Comparison of ENCODE assay signal across 11 cellular contexts in the genomic region with DNA sequence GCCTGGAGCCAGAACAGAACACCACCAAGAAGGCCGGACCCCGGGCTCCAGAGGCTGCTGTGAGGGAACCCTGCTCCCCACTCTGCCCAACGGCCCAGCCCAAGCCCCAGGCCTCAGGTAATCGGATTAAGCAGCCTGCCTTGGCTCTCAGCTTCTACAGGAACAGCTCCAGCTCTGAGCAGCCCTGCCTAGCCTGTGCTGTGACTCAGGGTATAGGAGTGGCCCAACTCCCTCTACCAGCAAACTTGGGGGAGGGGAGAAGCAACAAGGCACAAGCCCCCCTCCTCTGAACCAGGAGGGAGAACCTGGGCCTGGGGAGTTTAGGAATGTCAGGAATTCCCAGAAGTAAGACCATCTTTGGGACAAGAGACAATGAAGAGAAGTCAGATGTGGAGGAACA. TPM values are rescaled to one million over a fixed set of nuclear protein-coding genes. Genes with fewer than 3 reads are reported as not detected.
A peak's percentile ranks its signal among the peaks of the same experiment; 100 is the strongest.
DNase-seq lines count a peak whose midpoint lies in the region; ATAC-seq, FAIRE-seq and TF ChIP-seq lines count a peak whose summit lies in the region.
"Had no signal": no experiment of that assay in that cellular context is flagged by ENCODE, and none has a peak within 500 bp of the region (broad histone marks: within the 10 kb centered on the region; RNA-seq: fewer than 3 reads in every experiment).

No MANE protein-coding gene starts in this region.

- H3K27ac ChIP-seq in HepG2 (ENCODE audit: extremely low read length, insufficient read depth, low read length) (peak overlapping the region; percentile 13), right lobe of liver (no peak overlapping the region), vagina (peak overlapping the region; percentile 97), ovary (no peak overlapping the region)

- WGBS in HepG2 (ENCODE audit: low lambda C conversion rate) = 95% methylated on average over 4 of the region's 4 CpGs
- 93% methylated on average over 3 of the region's 4 CpGs for WGBS in right lobe of liver (ENCODE audit: insufficient coverage, low coverage, low lambda C conversion rate, missing lambda C conversion rate)
- 69 to 78% (median 75%) methylated on average over 4 of the region's 4 CpGs for WGBS in ovary, 3 donors

- H3K4me2 ChIP-seq in HepG2 (ENCODE audit: low read depth, low read length) = no peak overlapping the region

- TF ChIP-seq POLR2A in HepG2 (IDR thresholded peaks at IDR 0.05; ENCODE audit: insufficient read depth in 1 of 2, low read depth in 2 of 2, low read length in 2 of 2) (no peak; a peak in 1 of 4 replicates), right lobe of liver (IDR thresholded peaks at IDR 0.05) (no peak), vagina (IDR thresholded peaks at IDR 0.05) (no peak), ovary (IDR thresholded peaks at IDR 0.05) (no peak)

- no peaks in the 10 kb centered on the region for H4K20me1 ChIP-seq in HepG2 (ENCODE audit: insufficient read depth, low read length)

- H3K9me3 ChIP-seq in HepG2 (ENCODE audit: low read length) (no peaks in the 10 kb centered on the region), right lobe of liver (no peaks in the 10 kb centered on the region), vagina (no peaks in the 10 kb centered on the region), ovary (no peaks in the 10 kb centered on the region)

- H3K79me2 ChIP-seq in HepG2 (ENCODE audit: insufficient read depth, low read length) = no peaks in the 10 kb centered on the region

- CTCF ChIA-PET in HepG2 (lab: Yijun Ruan, JAX; ENCODE audit: low intra/inter-chr PET ratio, low total read pairs) = no interaction called here
- CTCF ChIA-PET in WTC11 (lab: Charles Lee) = interaction anchor here (0.5 to 4.3 kb wide), 16 partner anchors 11 to 599 kb away, joined by 3 to 61 read pairs (median 17); partner anchors contain the start of genes ATP1B2, BORCS6, CD68 and DNAH2

- TF ChIP-seq EP300 in HepG2 (IDR thresholded peaks at IDR 0.05; ENCODE audit: low read depth in 2 of 2, low read length in 2 of 2) (no peak), HepG2 (CRISPR knock-in tag; IDR thresholded peaks at IDR 0.05; ENCODE audit: borderline replicate concordance) (no peak), ovary (IDR thresholded peaks at IDR 0.05) (no peak)

- intact Hi-C loops in HepG2 (cut with micrococcal nuclease; ENCODE audit: unreplicated experiment) = no loop called here
- intact Hi-C loops in right lobe of liver (cut with DNase I) = loop anchor here in 1 of 2 donors (10.0 kb wide), 1 partner anchor 84 kb away; no protein-coding TSS in a partner anchor
- intact Hi-C loops in vagina (cut with DNase I) = no loop called here
- intact Hi-C loops in ovary (cut with DNase I) = loop anchor here in 1 of 4 donors (10.0 kb wide), 1 partner anchor 76 kb away; no protein-coding TSS in a partner anchor

- POLR2A ChIA-PET in HepG2 (lab: Yijun Ruan, JAX) = no interaction called here
- POLR2A ChIA-PET in WTC11 (lab: Charles Lee) = interaction anchor here (0.9 to 4.6 kb wide), 6 partner anchors 11 to 97 kb away, joined by 3 to 41 read pairs (median 11); partner anchors contain the start of genes ATP1B2, CD68, TP53 and WRAP53

- H3K4me1 ChIP-seq in HepG2 (ENCODE audit: insufficient read depth, low read length) (no peaks in the 10 kb centered on the region), right lobe of liver (no peaks in the 10 kb centered on the region), vagina (peaks cover 29% of the 10 kb centered on the region), ovary (ENCODE audit: insufficient read depth) (peaks cover 3% of the 10 kb centered on the region)

- H3K27me3 Mint-ChIP-seq in WTC11 (ENCODE audit: low read depth) = no peaks in the 10 kb centered on the region

- H3K4me3 ChIP-seq in HepG2 (replicated peaks in 1 of 3; ENCODE audit: insufficient read depth in 1 of 3, low read depth in 2 of 3, low read length in 3 of 3) (no peak overlapping the region), right lobe of liver (no peak overlapping the region), vagina (no peak overlapping the region), ovary (no peak overlapping the region)

- TF ChIP-seq CTCF in HepG2 (CRISPR knock-in tag; IDR thresholded peaks at IDR 0.05) (no peak), right lobe of liver (IDR thresholded peaks at IDR 0.05) (no peak), WTC11 (IDR thresholded peaks at IDR 0.05) (no peak), vagina (IDR thresholded peaks at IDR 0.05) (no peak), ovary (IDR thresholded peaks at IDR 0.05) (no peak)

- H2AFZ ChIP-seq in HepG2 (ENCODE audit: low read length) = no peak overlapping the region

- no peaks in the 10 kb centered on the region for H3K9me3 Mint-ChIP-seq in WTC11
- H3K9me3 Mint-ChIP-seq: CD8-positive, alpha-beta T cell; T-helper 2 cell treated with Interferon-gamma antibody and Interleukin-4, amounts not matched to agents 5 μg/mL and 100 μg/mL, for 36 hours had no signal

- in situ Hi-C loops in HepG2 (cut with HindIII; ENCODE audit: extremely low pct_ligation_motif_present, low pct_unique_long_range_greater_than_20kb) = no loop called here

- no peak for TF ChIP-seq RAD21 in HepG2 (CRISPR knock-in tag; IDR thresholded peaks at IDR 0.05)

- H3K4me1 Mint-ChIP-seq in WTC11 = peaks cover 30% of the 10 kb centered on the region

- H3K36me3 Mint-ChIP-seq in WTC11 = peaks cover 49% of the 10 kb centered on the region

- FAIRE-seq in HepG2 (lab: Jason Lieb, UNC) = no peak

- H3K4me3 Mint-ChIP-seq in WTC11 = peak overlapping the region; percentile 45
- H3K4me3 Mint-ChIP-seq: CD8-positive, alpha-beta T cell; T-helper 2 cell treated with Interferon-gamma antibody and Interleukin-4, amounts not matched to agents 5 μg/mL and 100 μg/mL, for 36 hours had no signal

- H3K27me3 ChIP-seq in HepG2 (ENCODE audit: control insufficient read depth in 1 of 2, insufficient read depth in 2 of 2, low read length in 2 of 2) (no peaks in the 10 kb centered on the region), right lobe of liver (no peaks in the 10 kb centered on the region), vagina (no peaks in the 10 kb centered on the region), ovary (no peaks in the 10 kb centered on the region)

- no peak overlapping the region for H3K9ac ChIP-seq in HepG2 (ENCODE audit: insufficient read depth, low read depth, low read length)

- BruUV-seq in HepG2 (replicated peaks; lab: Mats Ljungman, UMichigan) = no TSS peak

- H3K36me3 ChIP-seq in HepG2 (replicated peaks in 1 of 2; ENCODE audit: control insufficient read depth in 1 of 2, insufficient read depth in 2 of 2, low read length in 2 of 2) = peaks cover 33 to 66% of the 10 kb centered on the region in 2 experiments
- H3K36me3 ChIP-seq in right lobe of liver = peaks cover 4 to 55% (median 23%) of the 10 kb centered on the region in 4 donors
- H3K36me3 ChIP-seq in vagina = peaks cover 0 to 50% of the 10 kb centered on the region in 2 donors
- no peaks in the 10 kb centered on the region for H3K36me3 ChIP-seq in ovary

- no peak for DNase-seq in HepG2 (ENCODE audit: low spot score)
- DNase-seq in right lobe of liver = no peak
- peak; percentile 60 for DNase-seq in WTC11 (ENCODE audit: low spot score)
- peak; percentile 79 for DNase-seq in hepatic stellate cell (ENCODE audit: low spot score)
- DNase-seq in vagina (ENCODE audit: extremely low spot score in 2 of 2) = no peak
- DNase-seq in ovary = no peak
- DNase-seq in NCI-H1048 (lab: John Stamatoyannopoulos, UW) = no peak
- DNase-seq: CD8-positive, alpha-beta T cell; stimulated activated CD4-positive, alpha-beta T cell treated with anti-CD3 and anti-CD28 coated beads, Interleukin-12 subunit alpha, Interleukin-12 subunit beta, amount 100 ng/mL, for 4 hours had no signal

- ATAC-seq in HepG2 (peak; percentile 9; the same call in 1 of the 3 replicates), right lobe of liver (no peak), WTC11 (peak; percentile 55), HG02623 (IDR thresholded peaks at IDR 0.05; ENCODE audit: unreplicated experiment) (no peak)
- ATAC-seq: CD8-positive, alpha-beta T cell had no signal

- H3K27ac Mint-ChIP-seq in WTC11 = peak overlapping the region; percentile 97
- H3K27ac Mint-ChIP-seq: CD8-positive, alpha-beta T cell; T-helper 2 cell treated with Interferon-gamma antibody and Interleukin-4, amounts not matched to agents 5 μg/mL and 100 μg/mL, for 36 hours had no signal

RNA-seq across cellular contexts. Expression of gene SOX15, which starts 0.8 kb away (rescaled TPM):
- total RNA-seq in HepG2 (2016; rRNA removed; fragmentation: Illumina TruSeq; extraction: Trizol) (0.18 TPM in 1 of 2 replicates, not detected in the other), right lobe of liver (not detected), WTC11 (2021) (15.2 to 19.9 TPM (median 17.5 TPM) in 3 replicates), vagina (44.4 TPM), ovary (10 to 100 TPM in 3 of 7 donors, 1 to 10 TPM in 4; 5.0 to 17.3 (median 9.6) TPM)
- total RNA-seq in HepG2 (2016; cell fraction: cytosol; rRNA removed; fragmentation: Illumina TruSeq; extraction: Trizol; ENCODE audit: low read depth) = not detected in 2 replicates
- 0.22 TPM in 1 of 2 replicates, not detected in the other for total RNA-seq in HepG2 (2016; cell fraction: insoluble cytoplasmic fraction; rRNA removed; fragmentation: Illumina TruSeq; extraction: Trizol)
- total RNA-seq in HepG2 (2016; cell fraction: membrane; rRNA removed; fragmentation: Illumina TruSeq; extraction: Trizol) = not detected in 2 replicates
- 0.37 TPM in 1 of 2 replicates, not detected in the other for total RNA-seq in HepG2 (2016; cell fraction: nucleus; rRNA removed; fragmentation: Illumina TruSeq; extraction: Trizol)
- polyA plus RNA-seq in HepG2 (2011; rRNA removed) (0.07 and 0.17 TPM in 2 replicates), ovary (10 to 100 TPM in 1 of 2 donors, 1 to 10 TPM in 1; 2.7 to 15.8 TPM)
- 0.04 TPM in 1 of 2 replicates, not detected in the other for polyA plus RNA-seq in HepG2 (2011; cell fraction: cytosol; rRNA removed)
- polyA plus RNA-seq in HepG2 (2011; cell fraction: nucleus; rRNA removed) = 0.54 and 0.63 TPM in 2 replicates
- polyA plus RNA-seq in HepG2 (2012) = 0.44 and 0.63 TPM in 2 replicates
- polyA plus RNA-seq in HepG2 (2016; cell fraction: cytosol; fragmentation: Illumina TruSeq; extraction: Trizol; ENCODE audit: low read depth) = 0.17 TPM in 1 of 2 replicates, not detected in the other
- polyA plus RNA-seq in HepG2 (2016; cell fraction: insoluble cytoplasmic fraction; fragmentation: Illumina TruSeq; extraction: Trizol; ENCODE audit: low read depth) = not detected in 2 replicates
- not detected in 2 replicates for polyA plus RNA-seq in HepG2 (2016; cell fraction: membrane; fragmentation: Illumina TruSeq; extraction: Trizol; ENCODE audit: low read depth)
- 0.68 and 1.3 TPM in 2 replicates for polyA plus RNA-seq in HepG2 (2016; cell fraction: nucleus; fragmentation: Illumina TruSeq; extraction: Trizol; ENCODE audit: insufficient read depth, low read depth)
- polyA minus RNA-seq in HepG2 (2011; rRNA and poly(A)+ RNA removed; ENCODE audit: low replicate concordance) = 0.44 TPM in 1 of 2 replicates, not detected in the other
- not detected in 2 replicates for polyA minus RNA-seq in HepG2 (2011; cell fraction: cytosol; rRNA and poly(A)+ RNA removed)
- 0.62 TPM in 1 of 2 replicates, not detected in the other for polyA minus RNA-seq in HepG2 (2011; cell fraction: nucleus; rRNA and poly(A)+ RNA removed)
- total RNA-seq: CD8-positive, alpha-beta T cell had no signal

RNA-seq across cellular contexts. Expression of gene MPDU1, which starts 7.1 kb away (rescaled TPM):
- 59.5 and 112 TPM in 2 replicates for total RNA-seq in HepG2 (2016; rRNA removed; fragmentation: Illumina TruSeq; extraction: Trizol)
- total RNA-seq in HepG2 (2016; cell fraction: cytosol; rRNA removed; fragmentation: Illumina TruSeq; extraction: Trizol; ENCODE audit: low read depth) = 17.5 and 21.1 TPM in 2 replicates
- 62.6 and 101 TPM in 2 replicates for total RNA-seq in HepG2 (2016; cell fraction: insoluble cytoplasmic fraction; rRNA removed; fragmentation: Illumina TruSeq; extraction: Trizol)
- total RNA-seq in HepG2 (2016; cell fraction: membrane; rRNA removed; fragmentation: Illumina TruSeq; extraction: Trizol) = 24.3 and 28.7 TPM in 2 replicates
- total RNA-seq in HepG2 (2016; cell fraction: nucleus; rRNA removed; fragmentation: Illumina TruSeq; extraction: Trizol) = 84.0 and 86.6 TPM in 2 replicates
- 127 and 167 TPM in 2 replicates for polyA plus RNA-seq in HepG2 (2011; rRNA removed)
- polyA plus RNA-seq in HepG2 (2011; cell fraction: cytosol; rRNA removed) = 188 and 194 TPM in 2 replicates
- polyA plus RNA-seq in HepG2 (2011; cell fraction: nucleus; rRNA removed) = 91.5 and 103 TPM in 2 replicates
- 56.7 and 59.6 TPM in 2 replicates for polyA plus RNA-seq in HepG2 (2012)
- polyA plus RNA-seq in HepG2 (2016; cell fraction: cytosol; fragmentation: Illumina TruSeq; extraction: Trizol; ENCODE audit: low read depth) = 12.2 and 12.9 TPM in 2 replicates
- 73.5 and 77.4 TPM in 2 replicates for polyA plus RNA-seq in HepG2 (2016; cell fraction: insoluble cytoplasmic fraction; fragmentation: Illumina TruSeq; extraction: Trizol; ENCODE audit: low read depth)
- 22.9 and 23.5 TPM in 2 replicates for polyA plus RNA-seq in HepG2 (2016; cell fraction: membrane; fragmentation: Illumina TruSeq; extraction: Trizol; ENCODE audit: low read depth)
- 172 and 177 TPM in 2 replicates for polyA plus RNA-seq in HepG2 (2016; cell fraction: nucleus; fragmentation: Illumina TruSeq; extraction: Trizol; ENCODE audit: insufficient read depth, low read depth)
- 205 and 272 TPM in 2 replicates for polyA minus RNA-seq in HepG2 (2011; rRNA and poly(A)+ RNA removed; ENCODE audit: low replicate concordance)
- 31.8 and 40.4 TPM in 2 replicates for polyA minus RNA-seq in HepG2 (2011; cell fraction: cytosol; rRNA and poly(A)+ RNA removed)
- 30.7 and 35.3 TPM in 2 replicates for polyA minus RNA-seq in HepG2 (2011; cell fraction: nucleus; rRNA and poly(A)+ RNA removed)
- 100 to 1,000 TPM in 2 of 6 experiments, 10 to 100 TPM in 4; 54.2 to 199 (median 63.3) TPM for total RNA-seq in right lobe of liver
- 55.3 to 57.7 TPM (median 57.0 TPM) in 3 replicates for total RNA-seq in WTC11 (2021)
- total RNA-seq in vagina = 73.4 TPM
- 10 to 100 TPM; 13.0 to 60.1 (median 19.6) TPM for total RNA-seq in ovary
- polyA plus RNA-seq in ovary = 10 to 100 TPM; 26.2 to 87.9 TPM

RNA-seq across cellular contexts. Expression of gene CD68, which starts 11.3 kb away (rescaled TPM):
- total RNA-seq in HepG2 (2016; rRNA removed; fragmentation: Illumina TruSeq; extraction: Trizol) = 4.1 and 10.3 TPM in 2 replicates
- total RNA-seq in HepG2 (2016; cell fraction: cytosol; rRNA removed; fragmentation: Illumina TruSeq; extraction: Trizol; ENCODE audit: low read depth) = 6.3 and 6.7 TPM in 2 replicates
- total RNA-seq in HepG2 (2016; cell fraction: insoluble cytoplasmic fraction; rRNA removed; fragmentation: Illumina TruSeq; extraction: Trizol) = 3.2 and 7.8 TPM in 2 replicates
- total RNA-seq in HepG2 (2016; cell fraction: membrane; rRNA removed; fragmentation: Illumina TruSeq; extraction: Trizol) = 7.2 and 7.7 TPM in 2 replicates
- total RNA-seq in HepG2 (2016; cell fraction: nucleus; rRNA removed; fragmentation: Illumina TruSeq; extraction: Trizol) = 3.2 and 9.0 TPM in 2 replicates
- polyA plus RNA-seq in HepG2 (2011; rRNA removed) = 104 and 124 TPM in 2 replicates
- polyA plus RNA-seq in HepG2 (2011; cell fraction: cytosol; rRNA removed) = 69.4 and 81.9 TPM in 2 replicates
- polyA plus RNA-seq in HepG2 (2011; cell fraction: nucleus; rRNA removed) = 15.4 and 16.3 TPM in 2 replicates
- 26.8 and 35.7 TPM in 2 replicates for polyA plus RNA-seq in HepG2 (2012)
- 16.5 and 18.7 TPM in 2 replicates for polyA plus RNA-seq in HepG2 (2016; cell fraction: cytosol; fragmentation: Illumina TruSeq; extraction: Trizol; ENCODE audit: low read depth)
- 17.2 and 20.1 TPM in 2 replicates for polyA plus RNA-seq in HepG2 (2016; cell fraction: insoluble cytoplasmic fraction; fragmentation: Illumina TruSeq; extraction: Trizol; ENCODE audit: low read depth)
- polyA plus RNA-seq in HepG2 (2016; cell fraction: membrane; fragmentation: Illumina TruSeq; extraction: Trizol; ENCODE audit: low read depth) = 24.5 and 25.8 TPM in 2 replicates
- 16.1 and 21.1 TPM in 2 replicates for polyA plus RNA-seq in HepG2 (2016; cell fraction: nucleus; fragmentation: Illumina TruSeq; extraction: Trizol; ENCODE audit: insufficient read depth, low read depth)
- polyA minus RNA-seq in HepG2 (2011; rRNA and poly(A)+ RNA removed; ENCODE audit: low replicate concordance) = 12.6 and 26.1 TPM in 2 replicates
- polyA minus RNA-seq in HepG2 (2011; cell fraction: cytosol; rRNA and poly(A)+ RNA removed) = 7.6 and 9.9 TPM in 2 replicates
- polyA minus RNA-seq in HepG2 (2011; cell fraction: nucleus; rRNA and poly(A)+ RNA removed) = 4.6 and 6.2 TPM in 2 replicates
- total RNA-seq in right lobe of liver = 100 to 1,000 TPM in 1 of 6 experiments, 10 to 100 TPM in 5; 31.6 to 179 (median 51.1) TPM
- 0.41 to 0.87 TPM (median 0.72 TPM) in 3 replicates for total RNA-seq in WTC11 (2021)
- 40.0 TPM for total RNA-seq in vagina
- 10 to 100 TPM in 5 of 7 donors, 1 to 10 TPM in 2; 5.2 to 72.0 (median 14.8) TPM for total RNA-seq in ovary
- polyA plus RNA-seq in ovary = 100 to 1,000 TPM in 1 of 2 donors, 10 to 100 TPM in 1; 22.2 to 132 TPM

RNA-seq across cellular contexts. Expression of gene FXR2, which starts 24.0 kb away (rescaled TPM):
- total RNA-seq in HepG2 (2016; rRNA removed; fragmentation: Illumina TruSeq; extraction: Trizol) (13.4 and 24.4 TPM in 2 replicates), right lobe of liver (10 to 100 TPM; 14.3 to 23.2 (median 16.7) TPM), WTC11 (2021) (32.5 to 35.1 TPM (median 33.3 TPM) in 3 replicates), vagina (36.1 TPM), ovary (10 to 100 TPM; 13.8 to 32.3 (median 24.2) TPM)
- total RNA-seq in HepG2 (2016; cell fraction: cytosol; rRNA removed; fragmentation: Illumina TruSeq; extraction: Trizol; ENCODE audit: low read depth) = 6.3 and 7.1 TPM in 2 replicates
- 12.8 and 25.4 TPM in 2 replicates for total RNA-seq in HepG2 (2016; cell fraction: insoluble cytoplasmic fraction; rRNA removed; fragmentation: Illumina TruSeq; extraction: Trizol)
- total RNA-seq in HepG2 (2016; cell fraction: membrane; rRNA removed; fragmentation: Illumina TruSeq; extraction: Trizol) = 9.9 and 10.9 TPM in 2 replicates
- 20.2 and 24.7 TPM in 2 replicates for total RNA-seq in HepG2 (2016; cell fraction: nucleus; rRNA removed; fragmentation: Illumina TruSeq; extraction: Trizol)
- polyA plus RNA-seq in HepG2 (2011; rRNA removed) (20.9 and 26.8 TPM in 2 replicates), ovary (10 to 100 TPM; 26.6 to 36.1 TPM)
- 16.0 and 22.3 TPM in 2 replicates for polyA plus RNA-seq in HepG2 (2011; cell fraction: cytosol; rRNA removed)
- 53.5 and 56.2 TPM in 2 replicates for polyA plus RNA-seq in HepG2 (2011; cell fraction: nucleus; rRNA removed)
- 10.9 and 14.6 TPM in 2 replicates for polyA plus RNA-seq in HepG2 (2012)
- polyA plus RNA-seq in HepG2 (2016; cell fraction: cytosol; fragmentation: Illumina TruSeq; extraction: Trizol; ENCODE audit: low read depth) = 3.1 and 4.5 TPM in 2 replicates
- polyA plus RNA-seq in HepG2 (2016; cell fraction: insoluble cytoplasmic fraction; fragmentation: Illumina TruSeq; extraction: Trizol; ENCODE audit: low read depth) = 10.7 and 14.4 TPM in 2 replicates
- 7.1 and 8.8 TPM in 2 replicates for polyA plus RNA-seq in HepG2 (2016; cell fraction: membrane; fragmentation: Illumina TruSeq; extraction: Trizol; ENCODE audit: low read depth)
- 49.5 and 50.2 TPM in 2 replicates for polyA plus RNA-seq in HepG2 (2016; cell fraction: nucleus; fragmentation: Illumina TruSeq; extraction: Trizol; ENCODE audit: insufficient read depth, low read depth)
- polyA minus RNA-seq in HepG2 (2011; rRNA and poly(A)+ RNA removed; ENCODE audit: low replicate concordance) = 43.6 and 137 TPM in 2 replicates
- polyA minus RNA-seq in HepG2 (2011; cell fraction: cytosol; rRNA and poly(A)+ RNA removed) = 10.3 and 12.8 TPM in 2 replicates
- polyA minus RNA-seq in HepG2 (2011; cell fraction: nucleus; rRNA and poly(A)+ RNA removed) = 14.9 and 15.8 TPM in 2 replicates

RNA-seq across cellular contexts. Expression of gene SENP3, which starts 29.0 kb away (rescaled TPM):
- total RNA-seq in HepG2 (2016; rRNA removed; fragmentation: Illumina TruSeq; extraction: Trizol) (64.5 and 75.4 TPM in 2 replicates), right lobe of liver (10 to 100 TPM; 12.3 to 33.9 (median 15.1) TPM), WTC11 (2021) (72.2 to 85.4 TPM (median 75.2 TPM) in 3 replicates), vagina (60.2 TPM), ovary (10 to 100 TPM; 31.2 to 44.2 (median 42.1) TPM)
- 46.1 and 48.3 TPM in 2 replicates for total RNA-seq in HepG2 (2016; cell fraction: cytosol; rRNA removed; fragmentation: Illumina TruSeq; extraction: Trizol; ENCODE audit: low read depth)
- 67.8 and 80.2 TPM in 2 replicates for total RNA-seq in HepG2 (2016; cell fraction: insoluble cytoplasmic fraction; rRNA removed; fragmentation: Illumina TruSeq; extraction: Trizol)
- 96.7 and 98.4 TPM in 2 replicates for total RNA-seq in HepG2 (2016; cell fraction: membrane; rRNA removed; fragmentation: Illumina TruSeq; extraction: Trizol)
- 31.6 and 38.4 TPM in 2 replicates for total RNA-seq in HepG2 (2016; cell fraction: nucleus; rRNA removed; fragmentation: Illumina TruSeq; extraction: Trizol)
- polyA plus RNA-seq in HepG2 (2011; rRNA removed) (55.8 and 57.3 TPM in 2 replicates), ovary (100 to 1,000 TPM in 1 of 2 donors, 10 to 100 TPM in 1; 45.6 to 104 TPM)
- polyA plus RNA-seq in HepG2 (2011; cell fraction: cytosol; rRNA removed) = 51.2 and 51.8 TPM in 2 replicates
- 36.5 and 39.7 TPM in 2 replicates for polyA plus RNA-seq in HepG2 (2011; cell fraction: nucleus; rRNA removed)
- polyA plus RNA-seq in HepG2 (2012) = 20.5 and 25.7 TPM in 2 replicates
- polyA plus RNA-seq in HepG2 (2016; cell fraction: cytosol; fragmentation: Illumina TruSeq; extraction: Trizol; ENCODE audit: low read depth) = 29.8 and 32.5 TPM in 2 replicates
- 66.8 and 75.8 TPM in 2 replicates for polyA plus RNA-seq in HepG2 (2016; cell fraction: insoluble cytoplasmic fraction; fragmentation: Illumina TruSeq; extraction: Trizol; ENCODE audit: low read depth)
- 81.7 and 87.7 TPM in 2 replicates for polyA plus RNA-seq in HepG2 (2016; cell fraction: membrane; fragmentation: Illumina TruSeq; extraction: Trizol; ENCODE audit: low read depth)
- 52.7 and 61.4 TPM in 2 replicates for polyA plus RNA-seq in HepG2 (2016; cell fraction: nucleus; fragmentation: Illumina TruSeq; extraction: Trizol; ENCODE audit: insufficient read depth, low read depth)
- polyA minus RNA-seq in HepG2 (2011; rRNA and poly(A)+ RNA removed; ENCODE audit: low replicate concordance) = 67.9 and 190 TPM in 2 replicates
- 26.8 and 29.3 TPM in 2 replicates for polyA minus RNA-seq in HepG2 (2011; cell fraction: cytosol; rRNA and poly(A)+ RNA removed)
- polyA minus RNA-seq in HepG2 (2011; cell fraction: nucleus; rRNA and poly(A)+ RNA removed) = 19.1 and 20.5 TPM in 2 replicates

Comparison
In these comparisons a context has a peak if more than half of its experiments do, and no peak if none do; other contexts are left out.
1. ATAC-seq: peak in HepG2 (single experiment) and WTC11 (single experiment); none in right lobe of liver (0 of 4) and HG02623 (single experiment).
2. H3K27ac ChIP-seq: peak in HepG2 (single experiment) and vagina (single experiment); none in right lobe of liver (0 of 3) and ovary (0 of 2).
3. DNase-seq: peak in WTC11 (single experiment) and hepatic stellate cell (single experiment); none in HepG2 (single experiment), right lobe of liver (0 of 3), vagina (0 of 2), ovary (0 of 5) and NCI-H1048 (single experiment).